24 cellular contexts compared by ENCODE assay signal in the genomic region with DNA sequence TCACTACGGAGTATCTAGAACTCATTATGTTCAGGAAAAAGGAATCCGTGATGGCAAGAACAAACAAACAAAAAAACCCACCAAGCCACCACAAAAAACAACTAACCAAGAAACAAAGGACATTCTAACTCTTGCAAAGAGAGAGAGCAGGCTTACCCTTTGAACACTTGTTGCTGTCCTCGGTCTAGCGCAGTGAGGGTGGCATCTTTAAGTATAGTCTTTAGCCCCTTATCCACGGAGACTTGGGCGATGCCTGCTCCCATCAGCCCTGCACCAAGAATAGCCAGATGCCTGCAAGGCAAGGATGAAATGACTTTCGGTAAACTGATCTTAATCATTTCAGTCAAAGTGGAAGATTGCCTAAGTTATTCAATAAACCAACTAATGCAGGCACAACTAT. TPM values are rescaled to one million over a fixed set of nuclear protein-coding genes. Genes with fewer than 3 reads are reported as not detected.
"Had no signal": no experiment of that assay in that cellular context is flagged by ENCODE, and none has a peak within 500 bp of the region (broad histone marks: within the 10 kb centered on the region; RNA-seq: fewer than 3 reads in every experiment).

No MANE protein-coding gene starts in this region.

- H3K27ac Mint-ChIP-seq: activated CD8-positive, alpha-beta T cell treated with anti-CD3 and anti-CD28 coated beads for 36 hours; activated naive CD8-positive, alpha-beta T cell treated with anti-CD3 and anti-CD28 coated beads, Interleukin-2, amount 50 U/mL, for 24 hours; activated T-helper 1 cell treated with anti-CD3 and anti-CD28 coated beads, Interleukin-12 subunit alpha, Interleukin-12 subunit beta, Interleukin-2, Interleukin-4 antibody, amounts not matched to agents 30 ng/mL and 10 ng/mL and 1 ng/mL, durations not matched to agents 14 hours and 24 hours and 36 hours had no signal

- H3K27ac ChIP-seq: ascending aorta, body of pancreas, VCaP had no signal

- H3K4me1 Mint-ChIP-seq: activated CD4-positive, alpha-beta T cell treated with anti-CD3 and anti-CD28 coated beads for 36 hours; activated naive CD8-positive, alpha-beta T cell treated with anti-CD3 and anti-CD28 coated beads, Interleukin-2, amount 50 U/mL, for 24 hours had no signal

- H3K9me3 ChIP-seq: ascending aorta, body of pancreas had no signal

- H3K27me3 ChIP-seq: ascending aorta, body of pancreas had no signal

- H3K9me3 Mint-ChIP-seq: activated CD8-positive, alpha-beta T cell treated with anti-CD3 and anti-CD28 coated beads for 36 hours; activated naive CD4-positive, alpha-beta T cell treated with anti-CD3 and anti-CD28 coated beads, Interleukin-2, amount 50 U/mL, for 72 hours; activated naive CD8-positive, alpha-beta T cell treated with anti-CD3 and anti-CD28 coated beads, Interleukin-2, amount 50 U/mL, for 24 hours; activated T-helper 1 cell treated with anti-CD3 and anti-CD28 coated beads, Interleukin-12 subunit alpha, Interleukin-12 subunit beta, Interleukin-2, Interleukin-4 antibody, amounts not matched to agents 30 ng/mL and 10 ng/mL and 1 ng/mL, durations not matched to agents 14 hours and 24 hours and 36 hours had no signal

- H3K4me3 Mint-ChIP-seq: activated CD4-positive, alpha-beta T cell treated with anti-CD3 and anti-CD28 coated beads for 36 hours; activated CD8-positive, alpha-beta T cell treated with anti-CD3 and anti-CD28 coated beads for 36 hours; activated naive CD8-positive, alpha-beta T cell treated with anti-CD3 and anti-CD28 coated beads, Interleukin-2, amount 50 U/mL, for 24 hours; activated T-helper 1 cell treated with anti-CD3 and anti-CD28 coated beads, Interleukin-12 subunit alpha, Interleukin-12 subunit beta, Interleukin-2, Interleukin-4 antibody, amounts not matched to agents 30 ng/mL and 10 ng/mL and 1 ng/mL, durations not matched to agents 14 hours and 24 hours and 36 hours had no signal

- ATAC-seq: activated CD4-positive, alpha-beta T cell treated with anti-CD3 and anti-CD28 coated beads for 36 hours; activated CD8-positive, alpha-beta T cell treated with anti-CD3 and anti-CD28 coated beads for 36 hours; activated naive CD4-positive, alpha-beta T cell treated with anti-CD3 and anti-CD28 coated beads, Interleukin-2, amount 50 U/mL, for 72 hours; activated naive CD8-positive, alpha-beta T cell treated with anti-CD3 and anti-CD28 coated beads, Interleukin-2, amount 50 U/mL, for 24 hours; body of pancreas had no signal

- DNase-seq: activated CD4-positive, alpha-beta T cell treated with anti-CD3 and anti-CD28 coated beads for 36 hours; activated CD8-positive, alpha-beta memory T cell treated with anti-CD3 and anti-CD28 coated beads, Interleukin-2, amount 50 U/mL, for 4 hours; activated CD8-positive, alpha-beta T cell treated with anti-CD3 and anti-CD28 coated beads for 36 hours; activated effector memory CD4-positive, alpha-beta T cell treated with anti-CD3 and anti-CD28 coated beads, Interleukin-2, amount 50 U/mL, for 16 hours; activated naive CD4-positive, alpha-beta T cell treated with Interleukin-2 at 50 U/mL for 16 hours; activated naive CD8-positive, alpha-beta T cell treated with anti-CD3 and anti-CD28 coated beads, Interleukin-2, amount 50 U/mL, for 24 hours; activated T-cell treated with anti-CD3 and anti-CD28 coated beads, Interleukin-2, amount 50 U/mL, for 1 hour; amniotic stem cell; body of pancreas; KG1; NCI-H1048; NCI-H146; NCI-H187 treated with DMSO at 0.1 percent for 48 hours; NCI-H2081 treated with DMSO at 0.1 percent for 48 hours; NCI-H446; NCI-H748 treated with DMSO at 0.1 percent for 48 hours; SIG-M5; T-helper 2 cell had no signal

- H3K27me3 Mint-ChIP-seq: activated CD4-positive, alpha-beta T cell treated with anti-CD3 and anti-CD28 coated beads for 36 hours; activated CD8-positive, alpha-beta T cell treated with anti-CD3 and anti-CD28 coated beads for 36 hours; activated naive CD8-positive, alpha-beta T cell treated with anti-CD3 and anti-CD28 coated beads, Interleukin-2, amount 50 U/mL, for 24 hours; IgD-negative memory B cell had no signal

- H3K4me3 ChIP-seq: ascending aorta, body of pancreas had no signal

- H3K4me1 ChIP-seq: ascending aorta, body of pancreas had no signal

RNA-seq across cellular contexts. Expression of gene GAREM2, which starts 31.0 kb away (rescaled TPM):
- total RNA-seq: OCI-LY7 had no signal
